Comparison of ENCODE assay signal across 8 cellular contexts in genomic region chr5:172902497-172903472, GRCh38. TPM values are rescaled to one million over a fixed set of nuclear protein-coding genes. Genes with fewer than 3 reads are reported as not detected.
DNase-seq lines count a peak whose midpoint lies in the region; ATAC-seq and TF ChIP-seq lines count a peak whose summit lies in the region.

No MANE protein-coding gene starts in this region.

- no peak overlapping the region for H3K4me3 ChIP-seq in psoas muscle

- intact Hi-C loops in cardiac septum (cut with DNase I), result loop anchor here (2.0 to 5.0 kb wide), 3 partner anchors 35 to 186 kb away; partner anchors contain the start of gene DUSP1
- intact Hi-C loops in psoas muscle (cut with DNase I), result loop anchor here (2.0 to 5.0 kb wide), 5 partner anchors 32 to 135 kb away; partner anchors contain the start of gene DUSP1 (in 1 of the 2)

- TF ChIP-seq CTCF in psoas muscle (IDR thresholded peaks at IDR 0.05), result peak; percentile 38

- WGBS in psoas muscle, 3 donors, result 47 to 68% (median 54%) methylated on average over 25 of the region's 25 CpGs

- DNase-seq in DMS 273 (lab: John Stamatoyannopoulos, UW; ENCODE audit: unreplicated experiment) (peak; percentile 70), DMS 273 treated with DMSO at 0.1 percent for 48 hours (lab: John Stamatoyannopoulos, UW) (no peak), UCSD-AML1 (lab: John Stamatoyannopoulos, UW; ENCODE audit: unreplicated experiment) (peak; percentile 57), cardiac septum (ENCODE audit: low spot score) (peak; percentile 87), psoas muscle (peak; percentile 83 to 89), NCI-H1092 (lab: John Stamatoyannopoulos, UW) (no peak), NCI-H128 (lab: John Stamatoyannopoulos, UW; ENCODE audit: unreplicated experiment) (no peak), NCI-H2029 (lab: John Stamatoyannopoulos, UW) (no peak)

- peak; percentile 52 to 75 (median 55) for ATAC-seq in psoas muscle

- H3K4me1 ChIP-seq in psoas muscle, result peaks cover 73% of the 10 kb centered on the region

- H3K9me3 ChIP-seq in psoas muscle, result no peaks in the 10 kb centered on the region

- H3K36me3 ChIP-seq in psoas muscle (ENCODE audit: insufficient read depth in 1 of 2, low read depth in 1 of 2), result no peaks in the 10 kb centered on the region

- no peaks in the 10 kb centered on the region for H3K27me3 ChIP-seq in psoas muscle (ENCODE audit: insufficient read depth in 3 of 3, low read length in 2 of 3)

- peak overlapping the region; percentile 97 for H3K27ac ChIP-seq in psoas muscle

RNA-seq across cellular contexts. Expression of gene RPL26L1, which starts 56.4 kb away (rescaled TPM):
- total RNA-seq in cardiac septum (28.1 TPM), psoas muscle (10 to 100 TPM; 21.5 to 31.4 (median 27.7) TPM)
- polyA plus RNA-seq in psoas muscle, result 10 to 100 TPM; 33.3 to 80.9 (median 50.7) TPM

Comparison
In these comparisons a context has a peak if more than half of its experiments do, and no peak if none do; other contexts are left out.
1. DNase-seq: peak in DMS 273 (single experiment), UCSD-AML1 (single experiment), cardiac septum (single experiment) and psoas muscle (2 of 2); none in DMS 273 treated with DMSO at 0.1 percent for 48 hours (single experiment), NCI-H1092 (single experiment), NCI-H128 (single experiment) and NCI-H2029 (single experiment).